Comparison of ENCODE assay signal across 8 cellular contexts in the genomic region with DNA sequence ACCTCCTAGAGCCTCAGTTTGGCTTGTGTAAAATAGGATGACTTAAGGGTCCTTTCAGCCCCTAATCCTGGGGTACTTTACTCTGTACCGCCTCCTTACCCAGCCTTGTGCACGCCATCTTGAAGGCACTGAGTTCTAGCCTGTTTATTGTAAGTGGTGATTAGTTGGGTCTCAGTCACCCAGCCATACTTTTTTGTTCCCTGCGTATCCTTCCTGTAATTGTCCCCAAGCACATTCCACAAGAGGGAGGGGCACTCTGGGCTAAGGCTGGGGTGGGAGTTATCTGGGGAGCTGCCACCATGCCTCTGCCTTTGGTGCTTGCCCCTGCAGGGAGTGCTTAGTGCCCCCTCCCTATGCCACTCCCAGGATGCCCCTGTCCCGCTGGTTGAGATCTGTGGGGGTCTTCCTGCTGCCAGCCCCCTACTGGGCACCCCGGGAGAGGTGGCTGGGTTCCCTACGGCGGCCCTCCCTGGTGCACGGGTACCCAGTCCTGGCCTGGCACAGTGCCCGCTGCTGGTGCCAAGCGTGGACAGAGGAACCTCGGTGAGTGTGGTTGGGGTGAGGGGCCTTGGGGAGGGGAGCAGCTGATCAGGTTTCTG. TPM values are rescaled to one million over a fixed set of nuclear protein-coding genes. Genes with fewer than 3 reads are reported as not detected.
DNase-seq lines count a peak whose midpoint lies in the region; ATAC-seq and TF ChIP-seq lines count a peak whose summit lies in the region.

No MANE protein-coding gene starts in this region.

- peak overlapping the region; percentile 97 for H3K4me2 ChIP-seq in hepatocyte

- no peak; the same call in 1 of the 2 replicates for TF ChIP-seq CTCF in A673 (conservative IDR thresholded peaks at IDR 0.05; ENCODE audit: low read depth, low read length)
- no peak for TF ChIP-seq CTCF in hepatocyte (IDR thresholded peaks at IDR 0.05; ENCODE audit: poor library complexity)

- peak overlapping the region; percentile 90 to 98 (median 98) for H3K9ac ChIP-seq in skeletal muscle tissue (ENCODE audit: low read depth in 1 of 3, low read length in 3 of 3)

- H3K9me3 ChIP-seq in A673 (ENCODE audit: low read depth, low read length, poor library complexity, severe bottlenecking) (no peaks in the 10 kb centered on the region), hepatocyte (ENCODE audit: low read depth) (no peaks in the 10 kb centered on the region), skeletal muscle tissue (ENCODE audit: control insufficient read depth in 3 of 3, low read length in 3 of 3) (no peaks in the 10 kb centered on the region)

- POLR2A ChIA-PET in A673 (lab: Charles Lee; ENCODE audit: low non-redundant PET): no interaction called here

- peaks cover 48% of the 10 kb centered on the region for H3K79me2 ChIP-seq in hepatocyte

- H2AFZ ChIP-seq in hepatocyte: no peak overlapping the region

- peak; percentile 76 for DNase-seq in A673 (ENCODE audit: low spot score)
- DNase-seq in H7: no peak
- peak; percentile 56 for DNase-seq in hepatocyte (ENCODE audit: low spot score)
- DNase-seq in putamen (ENCODE audit: low spot score): no peak
- no peak for DNase-seq in SK-N-DZ (ENCODE audit: low spot score)
- no peak for DNase-seq in NOMO-1 treated with DMSO at 0.1 percent for 48 hours (lab: John Stamatoyannopoulos, UW; ENCODE audit: unreplicated experiment)

- H3K27me3 Mint-ChIP-seq in activated T-helper 17 cell treated with anti-CD3 and anti-CD28 coated beads, Interleukin-2, amount 50 U/mL, for 72 hours: no peaks in the 10 kb centered on the region

- H3K36me3 Mint-ChIP-seq in activated T-helper 17 cell treated with anti-CD3 and anti-CD28 coated beads, Interleukin-2, amount 50 U/mL, for 72 hours (ENCODE audit: low read depth): peaks cover 64% of the 10 kb centered on the region

- peak overlapping the region; percentile 97 for H3K4me3 Mint-ChIP-seq in activated T-helper 17 cell treated with anti-CD3 and anti-CD28 coated beads, Interleukin-2, amount 50 U/mL, for 72 hours

- H3K27ac Mint-ChIP-seq in activated T-helper 17 cell treated with anti-CD3 and anti-CD28 coated beads, Interleukin-2, amount 50 U/mL, for 72 hours: peak overlapping the region; percentile 98

- CTCF ChIA-PET in A673 (lab: Charles Lee): interaction anchor here (0.6 kb wide), 1 partner anchor 28 kb away, joined by 4 read pairs; no protein-coding TSS in a partner anchor

- no peaks in the 10 kb centered on the region for H3K9me3 Mint-ChIP-seq in activated T-helper 17 cell treated with anti-CD3 and anti-CD28 coated beads, Interleukin-2, amount 50 U/mL, for 72 hours

- H3K27ac ChIP-seq in A673 (ENCODE audit: low read depth, low read length, poor library complexity, severe bottlenecking) (peak overlapping the region; percentile 96), hepatocyte (peak overlapping the region; percentile 92), skeletal muscle tissue (ENCODE audit: low read depth, low read length) (peak overlapping the region; percentile 89)

- peaks cover 3% of the 10 kb centered on the region for H4K20me1 ChIP-seq in hepatocyte (ENCODE audit: insufficient read depth, poor library complexity, severe bottlenecking)

- H3K36me3 ChIP-seq in A673 (ENCODE audit: insufficient read depth, low read length, poor library complexity, severe bottlenecking): peaks cover 37% of the 10 kb centered on the region
- peaks cover 16% of the 10 kb centered on the region for H3K36me3 ChIP-seq in H7 (replicated peaks; ENCODE audit: control insufficient read depth, insufficient read depth, low read length)
- H3K36me3 ChIP-seq in hepatocyte (replicated peaks; ENCODE audit: insufficient read depth, low read depth): no peaks in the 10 kb centered on the region
- H3K36me3 ChIP-seq in skeletal muscle tissue (ENCODE audit: control insufficient read depth in 3 of 3, insufficient read depth in 3 of 3, low read length in 3 of 3): peaks cover 9 to 12% (median 11%) of the 10 kb centered on the region in 3 donors

- H3K4me1 Mint-ChIP-seq in activated T-helper 17 cell treated with anti-CD3 and anti-CD28 coated beads, Interleukin-2, amount 50 U/mL, for 72 hours: peaks cover 16% of the 10 kb centered on the region

- H3K4me1 ChIP-seq in A673 (ENCODE audit: insufficient read depth, low read length, poor library complexity, severe bottlenecking): peaks cover 29% of the 10 kb centered on the region
- peaks cover 17% of the 10 kb centered on the region for H3K4me1 ChIP-seq in hepatocyte (ENCODE audit: insufficient read depth)
- peaks cover 10 to 16% (median 16%) of the 10 kb centered on the region in 3 donors for H3K4me1 ChIP-seq in skeletal muscle tissue (ENCODE audit: control insufficient read depth in 3 of 3, insufficient read depth in 3 of 3, low read length in 3 of 3)

- no TSS peak for BruUV-seq in A673 (replicated peaks; lab: Mats Ljungman, UMichigan)

- no peak for ATAC-seq in activated T-helper 17 cell treated with anti-CD3 and anti-CD28 coated beads, Interleukin-2, amount 50 U/mL, for 72 hours (replicated peaks)

- no peaks in the 10 kb centered on the region for H3K27me3 ChIP-seq in A673 (replicated peaks; ENCODE audit: insufficient read depth, low read depth, low read length, poor library complexity)
- H3K27me3 ChIP-seq in H7 (ENCODE audit: control insufficient read depth, insufficient read depth, low read length): no peaks in the 10 kb centered on the region
- no peaks in the 10 kb centered on the region for H3K27me3 ChIP-seq in hepatocyte
- no peaks in the 10 kb centered on the region for H3K27me3 ChIP-seq in skeletal muscle tissue (ENCODE audit: control insufficient read depth in 3 of 3, insufficient read depth in 3 of 3, low read length in 3 of 3)

- WGBS in hepatocyte (ENCODE audit: low lambda C conversion rate, missing lambda C conversion rate): 43% methylated on average over 11 of the region's 11 CpGs

- no peaks in the 10 kb centered on the region for H3K9me2 ChIP-seq in hepatocyte (replicated peaks; ENCODE audit: insufficient read depth)

- intact Hi-C loops in A673 (cut with micrococcal nuclease; ENCODE audit: unreplicated experiment): loop anchor here (2.0 kb wide), 1 partner anchor 27 kb away; no protein-coding TSS in a partner anchor

- H3K4me3 ChIP-seq in A673 (ENCODE audit: low read depth, low read length, poor library complexity, severe bottlenecking) (peak overlapping the region; percentile 76), H7 (ENCODE audit: insufficient read depth, low read depth, low read length) (peak overlapping the region; percentile 90), hepatocyte (peak overlapping the region; percentile 72), skeletal muscle tissue (ENCODE audit: low read length in 3 of 3) (peak overlapping the region; percentile 93 to 99 (median 98))

RNA-seq across cellular contexts. Expression of a gene that starts 0.9 kb away (rescaled TPM):
- 449 and 481 TPM in 2 replicates for total RNA-seq in A673 (2021)
- 309 and 339 TPM in 2 replicates for total RNA-seq in H7 (2014; rRNA removed; shearing (Covaris generic))
- 100 to 1,000 TPM; 319 to 371 TPM for total RNA-seq in activated T-helper 17 cell treated with anti-CD3 and anti-CD28 coated beads, Interleukin-2, amount 50 U/mL, for 72 hours
- total RNA-seq in hepatocyte: 284 and 313 TPM in 2 replicates
- 336 and 347 TPM in 2 replicates for polyA plus RNA-seq in hepatocyte
- total RNA-seq in skeletal muscle tissue: 69.4 TPM
- polyA plus RNA-seq in SK-N-DZ (2014; cell fraction: cytosol; rRNA removed): 505 and 561 TPM in 2 replicates
- 622 and 644 TPM in 2 replicates for polyA plus RNA-seq in SK-N-DZ (2014; cell fraction: nucleus; rRNA removed)

RNA-seq across cellular contexts. Expression of a gene that starts 8.3 kb away (rescaled TPM):
- total RNA-seq in A673 (2021): not detected in 2 replicates
- total RNA-seq in H7 (2014; rRNA removed; shearing (Covaris generic)): 1.00 and 2.2 TPM in 2 replicates
- not detected for total RNA-seq in activated T-helper 17 cell treated with anti-CD3 and anti-CD28 coated beads, Interleukin-2, amount 50 U/mL, for 72 hours
- total RNA-seq in hepatocyte: 12.8 and 13.3 TPM in 2 replicates
- polyA plus RNA-seq in hepatocyte: 4.7 and 10.9 TPM in 2 replicates
- not detected for total RNA-seq in skeletal muscle tissue
- not detected in 2 replicates for polyA plus RNA-seq in SK-N-DZ (2014; cell fraction: cytosol; rRNA removed)
- not detected in 2 replicates for polyA plus RNA-seq in SK-N-DZ (2014; cell fraction: nucleus; rRNA removed)

RNA-seq across cellular contexts. Expression of a gene that starts 11.2 kb away (rescaled TPM):
- total RNA-seq in A673 (2021): 42.2 and 43.9 TPM in 2 replicates
- total RNA-seq in H7 (2014; rRNA removed; shearing (Covaris generic)): 85.2 and 93.8 TPM in 2 replicates
- total RNA-seq in activated T-helper 17 cell treated with anti-CD3 and anti-CD28 coated beads, Interleukin-2, amount 50 U/mL, for 72 hours: 10 to 100 TPM; 22.3 to 30.0 TPM
- 22.3 and 25.2 TPM in 2 replicates for total RNA-seq in hepatocyte
- 34.9 and 48.4 TPM in 2 replicates for polyA plus RNA-seq in hepatocyte
- total RNA-seq in skeletal muscle tissue: 9.4 TPM
- 74.4 and 75.3 TPM in 2 replicates for polyA plus RNA-seq in SK-N-DZ (2014; cell fraction: cytosol; rRNA removed)
- polyA plus RNA-seq in SK-N-DZ (2014; cell fraction: nucleus; rRNA removed): 180 and 205 TPM in 2 replicates

RNA-seq across cellular contexts. Expression of a gene that starts 32.3 kb away (rescaled TPM):
- total RNA-seq in A673 (2021) (11.3 and 12.2 TPM in 2 replicates), hepatocyte (1.5 and 4.3 TPM in 2 replicates), skeletal muscle tissue (1.0 TPM)
- 5.1 and 7.7 TPM in 2 replicates for total RNA-seq in H7 (2014; rRNA removed; shearing (Covaris generic))
- 1 to 10 TPM; 4.1 to 6.0 TPM for total RNA-seq in activated T-helper 17 cell treated with anti-CD3 and anti-CD28 coated beads, Interleukin-2, amount 50 U/mL, for 72 hours
- polyA plus RNA-seq in hepatocyte: 5.6 and 8.2 TPM in 2 replicates
- 14.5 and 24.3 TPM in 2 replicates for polyA plus RNA-seq in SK-N-DZ (2014; cell fraction: cytosol; rRNA removed)
- polyA plus RNA-seq in SK-N-DZ (2014; cell fraction: nucleus; rRNA removed): 80.0 and 137 TPM in 2 replicates

RNA-seq across cellular contexts. Expression of a gene that starts 36.2 kb away (rescaled TPM):
- 70.2 and 79.1 TPM in 2 replicates for total RNA-seq in A673 (2021)
- 38.7 and 48.6 TPM in 2 replicates for total RNA-seq in H7 (2014; rRNA removed; shearing (Covaris generic))
- 100 to 1,000 TPM in 1 of 2 donors, 10 to 100 TPM in 1; 87.7 to 131 TPM for total RNA-seq in activated T-helper 17 cell treated with anti-CD3 and anti-CD28 coated beads, Interleukin-2, amount 50 U/mL, for 72 hours
- 18.6 and 26.1 TPM in 2 replicates for total RNA-seq in hepatocyte
- 48.7 and 53.8 TPM in 2 replicates for polyA plus RNA-seq in hepatocyte
- total RNA-seq in skeletal muscle tissue: 23.5 TPM
- polyA plus RNA-seq in SK-N-DZ (2014; cell fraction: cytosol; rRNA removed): 33.7 and 34.1 TPM in 2 replicates
- polyA plus RNA-seq in SK-N-DZ (2014; cell fraction: nucleus; rRNA removed): 287 and 348 TPM in 2 replicates

Comparison
In these comparisons a context has a peak if more than half of its experiments do, and no peak if none do; other contexts are left out.
1. DNase-seq: peak in A673 (single experiment) and hepatocyte (single experiment); none in H7 (single experiment), putamen (single experiment), SK-N-DZ (single experiment) and NOMO-1 treated with DMSO at 0.1 percent for 48 hours (single experiment).
2. Peak in every context shown above with its lines, with median percentiles within 50 percentile points of each other: H3K27ac ChIP-seq and H3K4me3 ChIP-seq.